Comparison of ENCODE assay signal across 31 cellular contexts in genomic region chr3:137204409-137204808, GRCh38.
"Had no signal": no experiment of that assay in that cellular context is flagged by ENCODE, and none has a peak within 500 bp of the region (broad histone marks: within the 10 kb centered on the region; RNA-seq: fewer than 3 reads in every experiment).

No MANE protein-coding gene starts in this region.

- H3K27ac ChIP-seq: ascending aorta, cardiac muscle cell, PC-9, SK-N-MC, WERI-Rb-1 had no signal

- H3K4me3 ChIP-seq: ascending aorta, cardiac muscle cell, MG63, PC-9, SK-N-MC had no signal

- DNase-seq: activated CD4-positive, alpha-beta T cell treated with anti-CD3 and anti-CD28 coated beads for 1 hour; activated CD4-positive, alpha-beta T cell treated with anti-CD3 and anti-CD28 coated beads for 48 hours; activated CD4-positive, alpha-beta T cell treated with anti-CD3 and anti-CD28 coated beads, Interleukin-2, amount 50 U/mL, for 4 hours; activated CD4-positive, CD25-positive, alpha-beta regulatory T cell; activated CD8-positive, alpha-beta T cell treated with anti-CD3 and anti-CD28 coated beads for 36 hours; activated gamma-delta T cell; activated naive CD4-positive, alpha-beta T cell treated with Interleukin-2 at 50 U/mL for 16 hours; activated naive CD8-positive, alpha-beta T cell treated with anti-CD3 and anti-CD28 coated beads, Interleukin-2, amount 10 ng/mL, durations not matched to agents 7 days and 5 days; activated T-cell treated with anti-CD3 and anti-CD28 coated beads, Interleukin-2, amount 50 U/mL, for 24 hours; amygdala; Kasumi-1; MG63; NCI-H1048; NCI-H1105 treated with DMSO at 0.1 percent for 48 hours; NCI-H1436; NCI-H1694; NCI-H1930; NCI-H2081 treated with DMSO at 0.1 percent for 48 hours; NCI-H2171; NCI-H510A; NCI-H526; NCI-H748 treated with DMSO at 0.1 percent for 48 hours; NK-92 treated with Interleukin-12 subunit alpha and Interleukin-12 subunit beta, amount 100 ng/mL, for 24 hours; PC-9; Right ventricle myocardium superior; T1000; WERI-Rb-1 had no signal

- H3K27me3 ChIP-seq: ascending aorta, cardiac muscle cell had no signal

- FAIRE-seq: RCC 7860 had no signal

- H3K4me1 ChIP-seq: ascending aorta had no signal

- ATAC-seq: activated CD8-positive, alpha-beta T cell treated with anti-CD3 and anti-CD28 coated beads for 36 hours had no signal

- H3K36me3 ChIP-seq: ascending aorta, cardiac muscle cell, MG63, WERI-Rb-1 had no signal

- H3K9me3 ChIP-seq: ascending aorta, MG63 had no signal
